10 cellular contexts compared by ENCODE assay signal in the genomic region with DNA sequence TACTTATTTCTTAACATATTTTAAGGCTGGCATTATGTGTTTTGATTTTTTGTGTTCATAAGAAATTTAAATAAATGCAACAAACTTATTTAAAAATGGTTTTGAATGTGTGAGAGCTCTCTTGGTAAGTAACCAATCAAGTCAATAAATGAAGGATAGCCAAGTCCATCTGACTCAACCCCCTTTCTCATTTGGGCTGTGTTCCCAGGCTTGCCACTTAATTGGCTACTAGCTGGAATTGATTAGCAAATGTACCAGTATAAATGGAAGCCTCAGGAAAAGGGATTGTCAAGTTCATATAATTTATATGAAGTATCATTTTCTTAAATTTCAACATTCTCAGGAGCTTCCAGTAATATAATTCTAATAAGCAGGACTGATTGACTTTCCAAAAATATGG.
"Had no signal": no experiment of that assay in that cellular context is flagged by ENCODE, and none has a peak within 500 bp of the region (broad histone marks: within the 10 kb centered on the region; RNA-seq: fewer than 3 reads in every experiment).

No MANE protein-coding gene starts in this region.

- H3K4me3 ChIP-seq: gastroesophageal sphincter, stomach, tibial artery, uterus had no signal

- H3K27ac ChIP-seq: gastroesophageal sphincter, parathyroid adenoma, stomach, tibial artery, uterus had no signal

- ATAC-seq: activated CD8-positive, alpha-beta memory T cell treated with anti-CD3 and anti-CD28 coated beads, Interleukin-2, amount 10 ng/mL, durations not matched to agents 7 days and 5 days; gastroesophageal sphincter; T-helper 17 cell had no signal

- H3K79me2 ChIP-seq: parathyroid adenoma had no signal

- H3K4me1 ChIP-seq: parathyroid adenoma, stomach, uterus had no signal

- H3K9me3 ChIP-seq: gastroesophageal sphincter, stomach, tibial artery, uterus had no signal

- DNase-seq: activated CD8-positive, alpha-beta memory T cell treated with anti-CD3 and anti-CD28 coated beads, Interleukin-2, amount 10 ng/mL, durations not matched to agents 7 days and 5 days; activated gamma-delta T cell treated with Interleukin-2 at 50 U/mL for 16 hours; activated naive CD8-positive, alpha-beta T cell treated with anti-CD3 and anti-CD28 coated beads for 36 hours; activated T-cell treated with anti-CD3 and anti-CD28 coated beads, Interleukin-2, amount 50 U/mL, for 48 hours; stomach; T-helper 17 cell; tibial artery; uterus had no signal

- H3K9ac ChIP-seq: parathyroid adenoma had no signal

- H2AFZ ChIP-seq: parathyroid adenoma had no signal

- H3K36me3 ChIP-seq: gastroesophageal sphincter, stomach, tibial artery, uterus had no signal

- H3K27me3 ChIP-seq: gastroesophageal sphincter, tibial artery, uterus had no signal
